ENCODE assay signal across 21 cellular contexts in genomic region chr11:80849253-80849652, GRCh38.
DNase-seq lines count a peak whose midpoint lies in the region; ATAC-seq lines count a peak whose summit lies in the region.
"Had no signal": no experiment of that assay in that cellular context is flagged by ENCODE, and none has a peak within 500 bp of the region (broad histone marks: within the 10 kb centered on the region; RNA-seq: fewer than 3 reads in every experiment).

No MANE protein-coding gene starts in this region.

- H4K8ac ChIP-seq in mesenchymal stem cell (ENCODE audit: low read length) = no peak overlapping the region

- H3K27ac ChIP-seq in mesenchymal stem cell (ENCODE audit: low read length, poor library complexity, severe bottlenecking) = no peak overlapping the region
- H3K27ac ChIP-seq: colonic mucosa, heart right ventricle, HL-60, uterus had no signal

- no peak overlapping the region for H2BK12ac ChIP-seq in mesenchymal stem cell (ENCODE audit: low read length in 2 of 2)

- H3K4me2 ChIP-seq in mesenchymal stem cell (ENCODE audit: low read length, poor library complexity, severe bottlenecking) = no peak overlapping the region

- ATAC-seq in GM18498 (IDR thresholded peaks at IDR 0.05; ENCODE audit: unreplicated experiment) (peak; percentile 48), GM19467 (IDR thresholded peaks at IDR 0.05; ENCODE audit: unreplicated experiment) (peak; percentile 53), HG02870 (IDR thresholded peaks at IDR 0.05; ENCODE audit: unreplicated experiment) (peak; percentile 65), HG03469 (IDR thresholded peaks at IDR 0.05; ENCODE audit: unreplicated experiment) (peak; percentile 46)
- ATAC-seq: activated T-cell treated with anti-CD3 and anti-CD28 coated beads, Interleukin-2, amount 50 U/mL, for 72 hours; heart right ventricle; left lobe of liver; naive thymus-derived CD4-positive, alpha-beta T cell had no signal

- H4K91ac ChIP-seq in mesenchymal stem cell (ENCODE audit: low read length) = no peak overlapping the region

- no peak overlapping the region for H3K18ac ChIP-seq in mesenchymal stem cell (ENCODE audit: low read depth in 1 of 2, low read length in 2 of 2)

- 78% methylated on average over 2 of the region's 3 CpGs for WGBS in mesenchymal stem cell

- no peaks in the 10 kb centered on the region for H3K36me3 ChIP-seq in mesenchymal stem cell (ENCODE audit: control insufficient read depth in 1 of 2, insufficient read depth in 2 of 2, low read depth in 1 of 2, low read length in 2 of 2)
- H3K36me3 ChIP-seq: colonic mucosa, heart right ventricle, uterus had no signal

- H2BK120ac ChIP-seq in mesenchymal stem cell (ENCODE audit: low read depth, low read length) = no peak overlapping the region

- no peak for DNase-seq in RPMI8226
- no peak for DNase-seq in NCI-H226
- DNase-seq in mesenchymal stem cell = no peak
- no peak for DNase-seq in NCI-H526 (lab: John Stamatoyannopoulos, UW)
- DNase-seq: activated CD4-positive, alpha-beta T cell treated with anti-CD3 and anti-CD28 coated beads, Interleukin-2, amount 10 ng/mL, durations not matched to agents 24 days and 14 days; activated T-cell treated with anti-CD3 and anti-CD28 coated beads, Interleukin-2, amount 50 U/mL, for 72 hours; colonic mucosa; DMS 273 treated with DMSO at 0.1 percent for 48 hours; erythroblast; heart right ventricle; Kasumi-1; naive thymus-derived CD4-positive, alpha-beta T cell; NCI-H187; retina; uterus had no signal

- H2AK5ac ChIP-seq in mesenchymal stem cell (ENCODE audit: low read length, severe bottlenecking) = no peak overlapping the region

- no peak overlapping the region for H2BK15ac ChIP-seq in mesenchymal stem cell (ENCODE audit: low read depth, poor library complexity, severe bottlenecking)

- peaks cover 1% of the 10 kb centered on the region for H3K4me1 ChIP-seq in mesenchymal stem cell (ENCODE audit: control insufficient read depth, insufficient read depth, low read depth, low read length)
- H3K4me1 ChIP-seq: colonic mucosa, heart right ventricle, uterus had no signal

- no peak overlapping the region for H3K23ac ChIP-seq in mesenchymal stem cell (ENCODE audit: low read length in 2 of 2)

- H3K79me1 ChIP-seq in mesenchymal stem cell (replicated peaks; ENCODE audit: low read length, poor library complexity, severe bottlenecking) = no peaks in the 10 kb centered on the region

- H3K14ac ChIP-seq in mesenchymal stem cell (ENCODE audit: low read length in 2 of 2) = no peak overlapping the region

- no peak overlapping the region for H3K4me3 ChIP-seq in mesenchymal stem cell (ENCODE audit: insufficient read depth in 1 of 2, low read depth in 1 of 2, low read length in 2 of 2)
- H3K4me3 ChIP-seq: colonic mucosa, heart right ventricle, uterus had no signal

- H3K9ac ChIP-seq in mesenchymal stem cell (ENCODE audit: low read length) = no peak overlapping the region

- no peaks in the 10 kb centered on the region for H3K9me3 ChIP-seq in mesenchymal stem cell (ENCODE audit: control insufficient read depth, low read length)
- H3K9me3 ChIP-seq: colonic mucosa, heart right ventricle, uterus had no signal

- no peak overlapping the region for H3K4ac ChIP-seq in mesenchymal stem cell (ENCODE audit: low read depth in 1 of 2, low read length in 2 of 2)

- H3K27me3 ChIP-seq in mesenchymal stem cell (ENCODE audit: control insufficient read depth in 1 of 2, insufficient read depth in 1 of 2, low read length in 2 of 2) = no peaks in the 10 kb centered on the region
- H3K27me3 ChIP-seq: colonic mucosa, heart right ventricle, uterus had no signal

- no peak overlapping the region for H2BK5ac ChIP-seq in mesenchymal stem cell (ENCODE audit: low read depth, low read length, poor library complexity, severe bottlenecking)

- no peak overlapping the region for H2AFZ ChIP-seq in mesenchymal stem cell (ENCODE audit: low read depth, low read length)
